In genomic region chr4:127630152-127630551, GRCh38 we compare ENCODE assay signal across 2 cellular contexts.
A peak's percentile ranks its signal among the peaks of the same experiment; 100 is the strongest.
TF ChIP-seq lines count a peak whose summit lies in the region.

No MANE protein-coding gene starts in this region.

TF ChIP-seq in HCT116, 20 proteins besides CTCF, POLR2A, EP300 and RAD21 (continued from another document):
- TF ChIP-seq POLR2AphosphoS5 (IDR thresholded peaks at IDR 0.05; ENCODE audit: low read depth, low read length) (no peak), SIN3A (IDR thresholded peaks at IDR 0.05; ENCODE audit: low read depth) (no peak), YY1 (IDR thresholded peaks at IDR 0.05; ENCODE audit: extremely low read depth, insufficient replicate concordance, low read depth, low read length) (no peak), EZH2 (IDR thresholded peaks at IDR 0.05) (no peak), JUND (IDR thresholded peaks at IDR 0.05) (no peak), SP1 (IDR thresholded peaks at IDR 0.05; ENCODE audit: low read depth) (no peak), TCF7L2 (IDR thresholded peaks at IDR 0.05; ENCODE audit: borderline replicate concordance, extremely low read depth, insufficient read depth, insufficient read length) (no peak), ELF1 (IDR thresholded peaks at IDR 0.05; ENCODE audit: borderline replicate concordance, low read depth) (no peak), FOSL1 (IDR thresholded peaks at IDR 0.05; ENCODE audit: low read depth) (no peak), ZFX (IDR thresholded peaks at IDR 0.05) (no peak), REST (IDR thresholded peaks at IDR 0.05; ENCODE audit: low read depth) (no peak)

TF ChIP-seq in K562, 482 proteins besides CTCF, POLR2A, EP300 and RAD21 (continues in another document):
- no peak for TF ChIP-seq NR2C2 (CRISPR knock-in tag; IDR thresholded peaks at IDR 0.05)
- TF ChIP-seq NR2C2 (tag; IDR thresholded peaks at IDR 0.05): peak; percentile 44; the same call in 1 of the 2 replicates
- TF ChIP-seq MCM5 (IDR thresholded peaks at IDR 0.05; ENCODE audit: low read depth): no peak
- peak; percentile 82; the same call in 1 of the 2 replicates for TF ChIP-seq ZNF212 (CRISPR knock-in tag; IDR thresholded peaks at IDR 0.05)
- TF ChIP-seq ZNF785 (CRISPR knock-in tag; IDR thresholded peaks at IDR 0.05): no peak
- TF ChIP-seq HNRNPK (IDR thresholded peaks at IDR 0.05; ENCODE audit: low read depth, low read length, poor library complexity, severe bottlenecking): no peak
- no peak for TF ChIP-seq ZNF263 (CRISPR knock-in tag; IDR thresholded peaks at IDR 0.05; ENCODE audit: borderline replicate concordance)
- peak; percentile 43; the same call in 1 of the 2 replicates for TF ChIP-seq HSF4 (CRISPR knock-in tag; IDR thresholded peaks at IDR 0.05; ENCODE audit: borderline replicate concordance)
- TF ChIP-seq RCOR1 (IDR thresholded peaks at IDR 0.05; ENCODE audit: borderline replicate concordance in 1 of 2, low read depth in 2 of 2, low read length in 2 of 2): no peak
- peak; percentile 99 for TF ChIP-seq ZNF592 (IDR thresholded peaks at IDR 0.05)
- TF ChIP-seq, protein P1, sequence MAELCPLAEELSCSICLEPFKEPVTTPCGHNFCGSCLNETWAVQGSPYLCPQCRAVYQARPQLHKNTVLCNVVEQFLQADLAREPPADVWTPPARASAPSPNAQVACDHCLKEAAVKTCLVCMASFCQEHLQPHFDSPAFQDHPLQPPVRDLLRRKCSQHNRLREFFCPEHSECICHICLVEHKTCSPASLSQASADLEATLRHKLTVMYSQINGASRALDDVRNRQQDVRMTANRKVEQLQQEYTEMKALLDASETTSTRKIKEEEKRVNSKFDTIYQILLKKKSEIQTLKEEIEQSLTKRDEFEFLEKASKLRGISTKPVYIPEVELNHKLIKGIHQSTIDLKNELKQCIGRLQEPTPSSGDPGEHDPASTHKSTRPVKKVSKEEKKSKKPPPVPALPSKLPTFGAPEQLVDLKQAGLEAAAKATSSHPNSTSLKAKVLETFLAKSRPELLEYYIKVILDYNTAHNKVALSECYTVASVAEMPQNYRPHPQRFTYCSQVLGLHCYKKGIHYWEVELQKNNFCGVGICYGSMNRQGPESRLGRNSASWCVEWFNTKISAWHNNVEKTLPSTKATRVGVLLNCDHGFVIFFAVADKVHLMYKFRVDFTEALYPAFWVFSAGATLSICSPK (IDR thresholded peaks at IDR 0.05; ENCODE audit: borderline replicate concordance): no peak
- no peak for TF ChIP-seq AFF1 (IDR thresholded peaks at IDR 0.05; ENCODE audit: low read depth in 1 of 2, partially characterized antibody in 2 of 2)
- peak; percentile 82; the same call in 1 of the 2 replicates for TF ChIP-seq TCFL5 (CRISPR knock-in tag; conservative IDR thresholded peaks at IDR 0.05)
- peak; percentile 89 for TF ChIP-seq TSHZ1 (CRISPR knock-in tag; IDR thresholded peaks at IDR 0.05)
- TF ChIP-seq ZNF143 (CRISPR knock-in tag; IDR thresholded peaks at IDR 0.05): no peak
- TF ChIP-seq FOXA1 (IDR thresholded peaks at IDR 0.05; ENCODE audit: borderline replicate concordance): no peak
- TF ChIP-seq KLF13 (tag; IDR thresholded peaks at IDR 0.05; ENCODE audit: borderline replicate concordance, low read depth): peak; percentile 91
- peak; percentile 89 for TF ChIP-seq ZNF395 (CRISPR knock-in tag; IDR thresholded peaks at IDR 0.05)
- TF ChIP-seq ATF4 (CRISPR knock-in tag; IDR thresholded peaks at IDR 0.05): peak; percentile 58; the same call in 1 of the 2 replicates
- no peak for TF ChIP-seq MTF1 (CRISPR knock-in tag; IDR thresholded peaks at IDR 0.05; ENCODE audit: borderline replicate concordance)
- TF ChIP-seq, protein P2, sequence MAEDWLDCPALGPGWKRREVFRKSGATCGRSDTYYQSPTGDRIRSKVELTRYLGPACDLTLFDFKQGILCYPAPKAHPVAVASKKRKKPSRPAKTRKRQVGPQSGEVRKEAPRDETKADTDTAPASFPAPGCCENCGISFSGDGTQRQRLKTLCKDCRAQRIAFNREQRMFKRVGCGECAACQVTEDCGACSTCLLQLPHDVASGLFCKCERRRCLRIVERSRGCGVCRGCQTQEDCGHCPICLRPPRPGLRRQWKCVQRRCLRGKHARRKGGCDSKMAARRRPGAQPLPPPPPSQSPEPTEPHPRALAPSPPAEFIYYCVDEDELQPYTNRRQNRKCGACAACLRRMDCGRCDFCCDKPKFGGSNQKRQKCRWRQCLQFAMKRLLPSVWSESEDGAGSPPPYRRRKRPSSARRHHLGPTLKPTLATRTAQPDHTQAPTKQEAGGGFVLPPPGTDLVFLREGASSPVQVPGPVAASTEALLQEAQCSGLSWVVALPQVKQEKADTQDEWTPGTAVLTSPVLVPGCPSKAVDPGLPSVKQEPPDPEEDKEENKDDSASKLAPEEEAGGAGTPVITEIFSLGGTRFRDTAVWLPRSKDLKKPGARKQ (CRISPR knock-in tag; IDR thresholded peaks at IDR 0.05): peak; percentile 52; the same call in 1 of the 2 replicates
- TF ChIP-seq CTCFL (IDR thresholded peaks at IDR 0.05; ENCODE audit: borderline replicate concordance, insufficient read depth, low read depth, low read length, poor library complexity, severe bottlenecking): no peak
- TF ChIP-seq ZNF717 (CRISPR knock-in tag; IDR thresholded peaks at IDR 0.05): 0 out of 2 replicates have a peak, but pooled peaks have one; percentile 27
- no peak for TF ChIP-seq CHD2 (IDR thresholded peaks at IDR 0.05; ENCODE audit: low read depth, low read length)
- TF ChIP-seq OTX1 (CRISPR knock-in tag; IDR thresholded peaks at IDR 0.05): 0 out of 2 replicates have a peak, but pooled peaks have one; percentile 29
